ENCODE assay signal across 8 cellular contexts in genomic region chr15:70023064-70023768, GRCh38.
DNase-seq lines count a peak whose midpoint lies in the region; ATAC-seq and TF ChIP-seq lines count a peak whose summit lies in the region.

No MANE protein-coding gene starts in this region.

- H3K36me3 ChIP-seq in GM06990 (ENCODE audit: control insufficient read depth, insufficient read depth, low read length), result no peaks in the 10 kb centered on the region
- no peaks in the 10 kb centered on the region for H3K36me3 ChIP-seq in MM.1S (replicated peaks; ENCODE audit: insufficient read depth, low read length)
- no peaks in the 10 kb centered on the region for H3K36me3 ChIP-seq in esophagus squamous epithelium
- no peaks in the 10 kb centered on the region for H3K36me3 ChIP-seq in GM23338 (ENCODE audit: insufficient read depth)

- no peaks in the 10 kb centered on the region for H3K9me3 ChIP-seq in MM.1S (replicated peaks; ENCODE audit: insufficient read depth, low read length)
- H3K9me3 ChIP-seq in esophagus squamous epithelium, result no peaks in the 10 kb centered on the region

- H3K9me2 ChIP-seq in MM.1S (replicated peaks; ENCODE audit: insufficient read depth, low read length), result no peaks in the 10 kb centered on the region
- H3K9me2 ChIP-seq in GM23338 (ENCODE audit: insufficient read depth), result no peaks in the 10 kb centered on the region

- H3K4me3 ChIP-seq in GM06990 (replicated peaks; ENCODE audit: low read depth, low read length) (no peak overlapping the region), MM.1S (ENCODE audit: low read length) (no peak overlapping the region), esophagus squamous epithelium (no peak overlapping the region), GM23338 (no peak overlapping the region)

- no peak overlapping the region for H3K27ac Mint-ChIP-seq in GM23338

- H2AFZ ChIP-seq in MM.1S (ENCODE audit: low read length) (no peak overlapping the region), GM23338 (no peak overlapping the region)

- peak overlapping the region; percentile 43; the same call in 1 of the 2 replicates for H3K9ac ChIP-seq in MM.1S (ENCODE audit: low read length)

- H3K36me3 Mint-ChIP-seq in GM23338 (ENCODE audit: low read depth), result peaks cover 10% of the 10 kb centered on the region

- H3K79me2 ChIP-seq in MM.1S (ENCODE audit: low read length) (no peaks in the 10 kb centered on the region), GM23338 (replicated peaks; ENCODE audit: insufficient read depth) (no peaks in the 10 kb centered on the region)

- ATAC-seq in GM21786 (IDR thresholded peaks at IDR 0.05; ENCODE audit: unreplicated experiment) (peak; percentile 83), GM23338 (no peak)

- no peak for TF ChIP-seq POLR2A in esophagus squamous epithelium (IDR thresholded peaks at IDR 0.05)

- DNase-seq in GM06990 (ENCODE audit: extremely low read depth, insufficient read length), result peak; percentile 56
- DNase-seq in MM.1S, result peak; percentile 86
- peak; percentile 6 to 24 for DNase-seq in activated CD4-positive, alpha-beta T cell treated with anti-CD3 and anti-CD28 coated beads, Interleukin-2, amount 50 U/mL, for 4 hours
- no peak for DNase-seq in esophagus squamous epithelium (lab: John Stamatoyannopoulos, UW)
- peak; percentile 20 to 25 for DNase-seq in stimulated activated CD4-positive, alpha-beta T cell treated with anti-CD3 and anti-CD28 coated beads, Interleukin-15, amount 100 ng/mL, for 48 hours (ENCODE audit: low read depth in 2 of 2)
- no peak for DNase-seq in GM23338 (ENCODE audit: low spot score)
- no peak for DNase-seq in GDM1 (lab: John Stamatoyannopoulos, UW)

- peaks cover 14% of the 10 kb centered on the region for H3K27me3 Mint-ChIP-seq in GM23338 (ENCODE audit: insufficient read depth, low read depth, poor library complexity)

- peaks cover 8% of the 10 kb centered on the region for H3K9me3 Mint-ChIP-seq in GM23338

- H3K4me2 ChIP-seq in MM.1S (ENCODE audit: low read depth, low read length), result peak overlapping the region; percentile 39
- no peak overlapping the region for H3K4me2 ChIP-seq in GM23338

- H3F3A ChIP-seq in MM.1S (ENCODE audit: insufficient read depth, low read length) (peaks cover 19% of the 10 kb centered on the region; the same call in 1 of the 2 replicates), GM23338 (replicated peaks; ENCODE audit: low read depth) (no peaks in the 10 kb centered on the region)

- TF ChIP-seq CTCF in GM06990 (IDR thresholded peaks at IDR 0.05; ENCODE audit: insufficient read depth, low read length, poor library complexity, severe bottlenecking) (no peak), MM.1S (IDR thresholded peaks at IDR 0.05; ENCODE audit: low read length) (no peak), esophagus squamous epithelium (IDR thresholded peaks at IDR 0.05) (no peak), GM23338 (conservative IDR thresholded peaks at IDR 0.05; ENCODE audit: low read depth in 2 of 2) (no peak)

- H3K4me3 Mint-ChIP-seq in GM23338, result no peak overlapping the region

- peaks cover 38% of the 10 kb centered on the region for H3K4me1 ChIP-seq in MM.1S (ENCODE audit: low read length)
- H3K4me1 ChIP-seq in esophagus squamous epithelium, result peaks cover 7 to 32% (median 20%) of the 10 kb centered on the region in 3 donors
- H3K4me1 ChIP-seq in GM23338 (ENCODE audit: insufficient read depth), result peaks cover 5% of the 10 kb centered on the region; the same call in 1 of the 2 replicates

- H4K20me1 ChIP-seq in MM.1S (ENCODE audit: insufficient read depth, low read length) (no peaks in the 10 kb centered on the region), GM23338 (replicated peaks; ENCODE audit: insufficient read depth) (no peaks in the 10 kb centered on the region)

- WGBS in esophagus squamous epithelium, 2 donors, result 53% methylated on average over 5 to 6 of the region's 7 CpGs

- peaks cover 21% of the 10 kb centered on the region for H3K4me1 Mint-ChIP-seq in GM23338

- no peaks in the 10 kb centered on the region for H3K27me3 ChIP-seq in GM06990 (replicated peaks; ENCODE audit: control insufficient read depth, insufficient read depth, low read length)
- no peaks in the 10 kb centered on the region for H3K27me3 ChIP-seq in MM.1S (replicated peaks; ENCODE audit: insufficient read depth, low read length)
- H3K27me3 ChIP-seq in esophagus squamous epithelium, result peaks cover 0 to 75% (median 0%) of the 10 kb centered on the region in 4 donors
- H3K27me3 ChIP-seq in GM23338 (ENCODE audit: insufficient read depth), result no peaks in the 10 kb centered on the region

- intact Hi-C loops in esophagus squamous epithelium (cut with DNase I), result no loop called here

- H3K27ac ChIP-seq in MM.1S (ENCODE audit: low read length) (peak overlapping the region; percentile 65), esophagus squamous epithelium (peak overlapping the region in 3 of 4 donors; percentile 43 to 83 (median 59)), GM23338 (ENCODE audit: low read depth) (no peak overlapping the region)

TF ChIP-seq in GM23338, 12 proteins besides CTCF, POLR2A, EP300 and RAD21 (continues in another document):
- no peak for TF ChIP-seq STAT1 (IDR thresholded peaks at IDR 0.05; ENCODE audit: unreplicated experiment)
- no peak for TF ChIP-seq CREB1 (CRISPR knock-in tag; IDR thresholded peaks at IDR 0.05; ENCODE audit: low read depth)
- TF ChIP-seq REST (IDR thresholded peaks at IDR 0.05; ENCODE audit: unreplicated experiment), result no peak
- no peak for TF ChIP-seq JUNB (IDR thresholded peaks at IDR 0.05; ENCODE audit: unreplicated experiment)
- TF ChIP-seq ETS1 (IDR thresholded peaks at IDR 0.05), result no peak
- no peak for TF ChIP-seq EZH2phosphoT487 (IDR thresholded peaks at IDR 0.05; ENCODE audit: unreplicated experiment)
- no peak for TF ChIP-seq ZNF331 (CRISPR knock-in tag; IDR thresholded peaks at IDR 0.05; ENCODE audit: low read depth)
- TF ChIP-seq POLR2AphosphoS5 (IDR thresholded peaks at IDR 0.05; ENCODE audit: low read depth), result no peak
- no peak for TF ChIP-seq EZH2 (IDR thresholded peaks at IDR 0.05; ENCODE audit: low read depth, unreplicated experiment)

Comparison
In these comparisons a context has a peak if more than half of its experiments do, and no peak if none do; other contexts are left out.
1. DNase-seq: peak in GM06990 (single experiment), MM.1S (single experiment), activated CD4-positive, alpha-beta T cell treated with anti-CD3 and anti-CD28 coated beads, Interleukin-2, amount 50 U/mL, for 4 hours (2 of 2) and stimulated activated CD4-positive, alpha-beta T cell treated with anti-CD3 and anti-CD28 coated beads, Interleukin-15, amount 100 ng/mL, for 48 hours (2 of 2); none in esophagus squamous epithelium (single experiment), GM23338 (single experiment) and GDM1 (single experiment).